Comparison of ENCODE assay signal across 17 cellular contexts in the genomic region with DNA sequence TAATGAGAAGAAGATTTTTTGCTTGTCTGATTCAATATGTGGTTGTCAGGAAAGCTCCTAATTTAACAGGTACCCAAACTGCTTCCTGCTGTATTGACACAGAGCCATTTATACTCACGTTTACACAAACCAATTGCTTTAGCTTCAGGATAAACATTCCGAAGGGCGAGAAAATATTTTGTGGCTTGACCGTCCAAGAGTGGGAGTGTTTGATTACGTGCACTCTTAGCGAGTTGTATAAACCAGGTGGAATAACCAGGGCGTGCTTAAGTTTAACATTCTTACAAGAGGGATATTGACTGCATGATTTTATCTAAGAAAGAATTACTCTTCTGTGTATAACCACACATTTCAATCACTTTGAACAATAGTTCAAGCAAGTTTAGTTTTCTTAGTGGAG.
DNase-seq lines count a peak whose midpoint lies in the region; ATAC-seq, FAIRE-seq and TF ChIP-seq lines count a peak whose summit lies in the region.
"Had no signal": no experiment of that assay in that cellular context is flagged by ENCODE, and none has a peak within 500 bp of the region (broad histone marks: within the 10 kb centered on the region; RNA-seq: fewer than 3 reads in every experiment).

No MANE protein-coding gene starts in this region.

- H4K91ac ChIP-seq in H1 (replicated peaks; ENCODE audit: insufficient read length, low read length): no peak overlapping the region

- H3K9me3 ChIP-seq in H1 (ENCODE audit: insufficient read depth in 2 of 2, low read depth in 1 of 2, low read length in 1 of 2) (no peaks in the 10 kb centered on the region), lower lobe of right lung (no peaks in the 10 kb centered on the region)

- TF ChIP-seq EP300 in H1 (IDR thresholded peaks at IDR 0.05; ENCODE audit: borderline replicate concordance in 1 of 2, low read depth in 2 of 2, low read length in 2 of 2): no peak

- H3K4ac ChIP-seq in H1 (replicated peaks; ENCODE audit: insufficient read length, low read depth, low read length): no peak overlapping the region

- CTCF ChIA-PET in H1 (lab: Charles Lee; ENCODE audit: partially characterized antibody): interaction anchor here (0.7 to 1.4 kb wide), 3 partner anchors 11 to 674 kb away, joined by 3 to 10 read pairs (median 3); no protein-coding TSS in a partner anchor

- H2AFZ ChIP-seq in H1 (ENCODE audit: low read length): 0 out of 2 replicates have a peak overlapping the region, but pooled peaks have one; percentile 41
- H2AFZ ChIP-seq: GM23338 had no signal

- no peak for FAIRE-seq in H1 (lab: Jason Lieb, UNC)
- FAIRE-seq: K562 had no signal

- H3K18ac ChIP-seq in H1 (ENCODE audit: extremely low read depth, low read length): no peak overlapping the region

- H3K56ac ChIP-seq in H1 (replicated peaks; ENCODE audit: insufficient read length, low read depth, low read length): no peak overlapping the region

- H4K5ac ChIP-seq in H1 (ENCODE audit: insufficient read length, low read depth, low read length): no peak overlapping the region

- no peak overlapping the region for H3K14ac ChIP-seq in H1 (ENCODE audit: insufficient read length)

- H3K23me2 ChIP-seq in H1 (ENCODE audit: low read depth, low read length): no peaks in the 10 kb centered on the region

- no peak overlapping the region for H2BK5ac ChIP-seq in H1 (ENCODE audit: low read depth, low read length)

- H3K4me1 ChIP-seq in H1 (replicated peaks in 1 of 4; ENCODE audit: control insufficient read depth in 3 of 4, insufficient read depth in 4 of 4, low read length in 3 of 4) (no peaks in the 10 kb centered on the region), lower lobe of right lung (no peaks in the 10 kb centered on the region)

- no peak overlapping the region for H3K9ac ChIP-seq in H1 (replicated peaks in 1 of 4; ENCODE audit: extremely low read depth in 1 of 4, low read depth in 3 of 4, low read length in 3 of 4)

- no peak overlapping the region for H2BK20ac ChIP-seq in H1 (ENCODE audit: low read length)

- H3K27ac ChIP-seq in H1 (ENCODE audit: low read depth, low read length): no peak overlapping the region
- H3K27ac ChIP-seq in lower lobe of right lung: no peak overlapping the region

- H3K79me1 ChIP-seq in H1 (ENCODE audit: low read depth, low read length): no peaks in the 10 kb centered on the region

- 88% methylated on average over 7 of the region's 7 CpGs; no CpG with 5 or more reads in 1 of the 2 experiments for WGBS in H1 (ENCODE audit: extremely low coverage in 1 of 2, insufficient coverage in 1 of 2, insufficient read length in 1 of 2, insufficient replicate concordance in 2 of 2, low coverage in 1 of 2, low lambda C conversion rate in 2 of 2, missing lambda C conversion rate in 1 of 2), 2 experiments

- no peak overlapping the region for H4K8ac ChIP-seq in H1 (ENCODE audit: extremely low read depth, insufficient read depth, low read length)

- no peak overlapping the region for H2AK5ac ChIP-seq in H1 (ENCODE audit: low read depth, low read length)

- no peaks in the 10 kb centered on the region for H3K27me3 ChIP-seq in H1 (replicated peaks in 1 of 4; ENCODE audit: control insufficient read depth in 3 of 4, extremely low read depth in 1 of 4, insufficient read depth in 3 of 4, low read length in 3 of 4)
- H3K27me3 ChIP-seq in lower lobe of right lung (ENCODE audit: low read depth): no peaks in the 10 kb centered on the region

- no peak overlapping the region for H2BK120ac ChIP-seq in H1 (replicated peaks; ENCODE audit: low read depth, low read length)

- POLR2A ChIA-PET in H1 (lab: Charles Lee; ENCODE audit: partially characterized antibody): no interaction called here

- H3K4me3 ChIP-seq in H1 (ENCODE audit: extremely low read depth in 1 of 4, insufficient read depth in 2 of 4, low read depth in 3 of 4, low read length in 4 of 4) (no peak overlapping the region), lower lobe of right lung (no peak overlapping the region)
- H3K4me3 ChIP-seq: GM23338, K562 had no signal

- no peak overlapping the region for H3K4me2 ChIP-seq in H1 (ENCODE audit: insufficient read depth in 1 of 2, low read depth in 2 of 2, low read length in 2 of 2)
- H3K4me2 ChIP-seq: GM23338 had no signal

- H3K36me3 ChIP-seq in H1 (ENCODE audit: control insufficient read depth in 2 of 4, insufficient read depth in 4 of 4, low read length in 3 of 4): no peaks in the 10 kb centered on the region
- H3K36me3 ChIP-seq in lower lobe of right lung: no peaks in the 10 kb centered on the region

- ATAC-seq in lower lobe of right lung: peak; percentile 64 to 82
- no peak for ATAC-seq in Right ventricle myocardium inferior
- ATAC-seq: GM23338, K562 had no signal

- intact Hi-C loops in lower lobe of right lung (cut with DNase I): no loop called here
- intact Hi-C loops in Right ventricle myocardium inferior (cut with DNase I): no loop called here

- no peaks in the 10 kb centered on the region for H4K20me1 ChIP-seq in H1 (replicated peaks in 1 of 2; ENCODE audit: control insufficient read depth in 1 of 2, insufficient read depth in 2 of 2, low read length in 2 of 2)

- no peaks in the 10 kb centered on the region for H3K79me2 ChIP-seq in H1 (ENCODE audit: control insufficient read depth in 1 of 2, insufficient read depth in 2 of 2, low read length in 2 of 2)

- no peak overlapping the region for H2BK15ac ChIP-seq in H1 (ENCODE audit: low read length)

- no peak for TF ChIP-seq RAD21 in H1 (IDR thresholded peaks at IDR 0.05 in 1 of 2, conservative IDR thresholded peaks at IDR 0.05 in 1 of 2; ENCODE audit: low read depth in 2 of 2, low read length in 2 of 2)

- H3K23ac ChIP-seq in H1 (ENCODE audit: insufficient read length): no peak overlapping the region

- DNase-seq in NCI-H69 (lab: John Stamatoyannopoulos, UW): peak; percentile 24
- DNase-seq in H1 (ENCODE audit: low read depth in 1 of 2, low spot score in 2 of 2): no peak
- no peak for DNase-seq in lower lobe of right lung
- peak; percentile 40 for DNase-seq in retina
- DNase-seq in COLO668 (lab: John Stamatoyannopoulos, UW; ENCODE audit: unreplicated experiment): no peak
- DNase-seq in activated CD8-positive, alpha-beta memory T cell treated with anti-CD3 and anti-CD28 coated beads for 24 hours: no peak
- no peak for DNase-seq in activated gamma-delta T cell treated with Interleukin-2 at 50 U/mL for 16 hours
- DNase-seq in Right ventricle myocardium inferior (ENCODE audit: missing footprints): no peak
- DNase-seq: C1 segment of cervical spinal cord, DMS 273 treated with DMSO at 0.1 percent for 48 hours, GF-D8, NCI-H1436 treated with DMSO at 0.1 percent for 48 hours, NCI-H2081 treated with DMSO at 0.1 percent for 48 hours, NCI-H524, SIG-M5 had no signal

- no peak for TF ChIP-seq CTCF in H1 (IDR thresholded peaks at IDR 0.05; ENCODE audit: control extremely low read depth in 1 of 3, insufficient read depth in 1 of 3, low read depth in 1 of 3, low read length in 3 of 3)
- TF ChIP-seq CTCF in lower lobe of right lung (IDR thresholded peaks at IDR 0.05): no peak

- no peak for TF ChIP-seq POLR2A in H1 (IDR thresholded peaks at IDR 0.05; ENCODE audit: control extremely low read depth in 1 of 2, low read depth in 2 of 2, low read length in 2 of 2)

- H2BK12ac ChIP-seq in H1 (ENCODE audit: low read depth, low read length): no peak overlapping the region

TF ChIP-seq in H1, 55 proteins besides CTCF, POLR2A, EP300 and RAD21:
- no peak for TF ChIP-seq SIN3A (conservative IDR thresholded peaks at IDR 0.05 in 1 of 2, IDR thresholded peaks at IDR 0.05 in 1 of 2; ENCODE audit: low read depth in 1 of 2, low read length in 2 of 2)
- no peak for TF ChIP-seq CHD2 (IDR thresholded peaks at IDR 0.05; ENCODE audit: low read length)
- no peak for TF ChIP-seq PHF8 (conservative IDR thresholded peaks at IDR 0.05; ENCODE audit: low read depth, low read length)
- TF ChIP-seq RNF2 (IDR thresholded peaks at IDR 0.05; ENCODE audit: borderline replicate concordance, low read depth, low read length, missing control alignments, poor library complexity, severe bottlenecking): no peak
- no peak for TF ChIP-seq CHD1 (IDR thresholded peaks at IDR 0.05; ENCODE audit: low read depth, low read length)
- no peak for TF ChIP-seq BRCA1 (IDR thresholded peaks at IDR 0.05; ENCODE audit: low read depth, low read length)
- no peak for TF ChIP-seq NANOG (IDR thresholded peaks at IDR 0.05; ENCODE audit: insufficient read depth, low read depth, low read length, poor library complexity, severe bottlenecking)
- no peak for TF ChIP-seq FOSL1 (IDR thresholded peaks at IDR 0.05; ENCODE audit: insufficient read depth, low read depth, low read length)
- no peak for TF ChIP-seq ASH2L (IDR thresholded peaks at IDR 0.05; ENCODE audit: low read length)
- no peak for TF ChIP-seq HDAC6 (IDR thresholded peaks at IDR 0.05; ENCODE audit: low read depth, low read length)
- TF ChIP-seq CTBP2 (IDR thresholded peaks at IDR 0.05; ENCODE audit: borderline replicate concordance, insufficient read depth, insufficient read length, low read length): no peak
- TF ChIP-seq SP4 (IDR thresholded peaks at IDR 0.05; ENCODE audit: low read length): no peak

Comparison
In these comparisons a context has a peak if more than half of its experiments do, and no peak if none do; other contexts are left out.
1. DNase-seq: peak in NCI-H69 (single experiment) and retina (single experiment); none in H1 (0 of 2), lower lobe of right lung (single experiment), COLO668 (single experiment), activated CD8-positive, alpha-beta memory T cell treated with anti-CD3 and anti-CD28 coated beads for 24 hours (single experiment), activated gamma-delta T cell treated with Interleukin-2 at 50 U/mL for 16 hours (single experiment) and Right ventricle myocardium inferior (single experiment).